ENCODE assay signal across 1 cellular context in the genomic region with DNA sequence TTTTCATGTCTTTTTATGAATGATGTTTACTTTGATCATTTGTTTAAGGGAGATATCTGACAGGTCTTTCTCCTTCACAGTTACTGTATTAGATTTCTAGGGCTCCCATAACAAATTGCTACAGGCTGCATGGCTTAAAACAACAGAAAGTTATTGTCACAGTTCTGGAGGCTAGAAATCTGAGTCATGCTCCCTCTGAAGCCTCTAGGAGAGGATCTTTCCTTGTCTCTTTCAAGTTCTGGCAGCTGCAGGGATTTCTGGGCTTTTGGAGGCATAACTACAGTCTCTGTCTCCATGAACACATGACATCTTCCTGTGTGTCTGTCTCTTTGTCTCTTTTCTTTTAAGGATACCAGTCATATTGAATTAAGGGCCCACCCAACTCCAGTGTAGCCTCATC.
TF ChIP-seq lines count a peak whose summit lies in the region.

No MANE protein-coding gene starts in this region.

TF ChIP-seq in GM12878, 131 proteins besides CTCF, POLR2A, EP300 and RAD21 (continued from another document):
- TF ChIP-seq IRF5 (IDR thresholded peaks at IDR 0.05; ENCODE audit: borderline replicate concordance): no peak
- no peak for TF ChIP-seq NBN (IDR thresholded peaks at IDR 0.05)
- TF ChIP-seq KLF5 (IDR thresholded peaks at IDR 0.05; ENCODE audit: partially characterized antibody): no peak
- no peak for TF ChIP-seq ATF3 (IDR thresholded peaks at IDR 0.05; ENCODE audit: borderline replicate concordance, extremely low read depth, low read depth, low read length)
- no peak for TF ChIP-seq TBL1XR1 (IDR thresholded peaks at IDR 0.05; ENCODE audit: low read depth, low read length)
- TF ChIP-seq CBX5 (IDR thresholded peaks at IDR 0.05; ENCODE audit: low read depth): no peak
- TF ChIP-seq SIN3A (IDR thresholded peaks at IDR 0.05; ENCODE audit: low read depth, low read length): no peak
- no peak for TF ChIP-seq MYC (IDR thresholded peaks at IDR 0.05; ENCODE audit: insufficient read depth, insufficient read length, insufficient replicate concordance, low read length, severe bottlenecking)
- TF ChIP-seq E2F4 (IDR thresholded peaks at IDR 0.05; ENCODE audit: low read depth, low read length): no peak
- TF ChIP-seq HDAC2 (IDR thresholded peaks at IDR 0.05): no peak
- TF ChIP-seq HDGF (IDR thresholded peaks at IDR 0.05): no peak
- no peak for TF ChIP-seq ATF2 (IDR thresholded peaks at IDR 0.05; ENCODE audit: low read length)
- TF ChIP-seq ZBTB33 (IDR thresholded peaks at IDR 0.05): no peak
- no peak for TF ChIP-seq MTA3 (IDR thresholded peaks at IDR 0.05; ENCODE audit: borderline replicate concordance, low read length)
- no peak for TF ChIP-seq E2F8 (IDR thresholded peaks at IDR 0.05; ENCODE audit: low read depth, partially characterized antibody)
- no peak for TF ChIP-seq BCLAF1 (IDR thresholded peaks at IDR 0.05)
